In the genomic region with DNA sequence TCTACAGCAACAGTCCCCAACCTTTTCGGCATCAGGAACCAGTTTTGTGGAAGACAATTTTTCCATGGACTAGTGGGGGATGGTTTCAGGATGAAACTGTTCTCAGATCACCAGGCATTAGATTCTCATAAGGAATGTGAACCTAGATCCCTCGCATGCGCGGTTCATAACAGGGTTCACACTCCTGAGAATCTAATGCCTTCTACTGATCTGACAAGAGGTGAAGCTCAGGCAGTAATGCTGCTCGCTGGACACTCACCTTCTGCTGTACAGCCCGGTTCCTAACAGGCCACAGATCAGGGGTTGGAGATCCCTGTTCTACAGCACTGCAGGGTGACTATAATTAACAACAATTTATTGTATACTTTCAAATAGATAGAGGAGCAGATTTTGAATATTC, we compare ENCODE assay signal across 29 cellular contexts. TPM values are rescaled to one million over a fixed set of nuclear protein-coding genes. Genes with fewer than 3 reads are reported as not detected.
A peak's percentile ranks its signal among the peaks of the same experiment; 100 is the strongest.
DNase-seq lines count a peak whose midpoint lies in the region; ATAC-seq, FAIRE-seq and TF ChIP-seq lines count a peak whose summit lies in the region.
"Had no signal": no experiment of that assay in that cellular context is flagged by ENCODE, and none has a peak within 500 bp of the region (broad histone marks: within the 10 kb centered on the region; RNA-seq: fewer than 3 reads in every experiment).

No MANE protein-coding gene starts in this region.

- H2AFZ ChIP-seq in HepG2 (ENCODE audit: low read length) (no peak overlapping the region), OCI-LY3 (ENCODE audit: low read depth, low read length) (no peak overlapping the region), K562 (ENCODE audit: low read depth, low read length) (no peak overlapping the region)

- H3K4me2 ChIP-seq in HepG2 (ENCODE audit: low read depth, low read length) (no peak overlapping the region), OCI-LY3 (ENCODE audit: low read length) (peak overlapping the region; percentile 33), K562 (ENCODE audit: insufficient read depth, low read length) (no peak overlapping the region)
- H3K4me2 ChIP-seq: A549 had no signal

- peaks cover 85% of the 10 kb centered on the region for H3K79me2 ChIP-seq in HepG2 (ENCODE audit: insufficient read depth, low read length)
- H3K79me2 ChIP-seq in OCI-LY3 (ENCODE audit: low read length): peaks cover 91% of the 10 kb centered on the region
- H3K79me2 ChIP-seq in K562 (ENCODE audit: control insufficient read depth, insufficient read depth, low read length): peaks cover 82% of the 10 kb centered on the region

- H3K9me3 Mint-ChIP-seq in stimulated activated effector memory CD8-positive, alpha-beta T cell treated with anti-CD3 and anti-CD28 coated beads, Interleukin-12 subunit alpha, Interleukin-12 subunit beta, amount 100 ng/mL, for 72 hours: no peaks in the 10 kb centered on the region
- H3K9me3 Mint-ChIP-seq: CD14-positive monocyte had no signal

- CTCF ChIA-PET in HepG2 (lab: Yijun Ruan, JAX; ENCODE audit: low intra/inter-chr PET ratio, low total read pairs): no interaction called here
- CTCF ChIA-PET in K562 (lab: Yijun Ruan, JAX; ENCODE audit: low intra/inter-chr PET ratio): no interaction called here

- H3K9ac ChIP-seq in HepG2 (ENCODE audit: insufficient read depth, low read depth, low read length) (no peak overlapping the region), OCI-LY3 (ENCODE audit: low read length) (no peak overlapping the region), K562 (ENCODE audit: insufficient read depth in 1 of 2, low read depth in 2 of 2, low read length in 2 of 2) (no peak overlapping the region)

- H3K27ac ChIP-seq in right lobe of liver: no peak overlapping the region
- H3K27ac ChIP-seq in HepG2 (ENCODE audit: extremely low read length, insufficient read depth, low read length): no peak overlapping the region
- no peak overlapping the region for H3K27ac ChIP-seq in OCI-LY3 (ENCODE audit: low read length)
- H3K27ac ChIP-seq in K562 (ENCODE audit: extremely low read depth, low read depth, low read length): no peak overlapping the region
- H3K27ac ChIP-seq: A549, SJCRH30 had no signal

- peaks cover 0 to 23% (median 5%) of the 10 kb centered on the region in 4 donors for H3K4me1 ChIP-seq in right lobe of liver
- H3K4me1 ChIP-seq in HepG2 (ENCODE audit: insufficient read depth, low read length): peaks cover 15% of the 10 kb centered on the region
- peaks cover 83% of the 10 kb centered on the region for H3K4me1 ChIP-seq in OCI-LY3 (ENCODE audit: low read length)
- H3K4me1 ChIP-seq in K562 (replicated peaks in 1 of 2; ENCODE audit: control insufficient read depth in 2 of 2, insufficient read depth in 2 of 2, low read length in 2 of 2): peaks cover 3 to 7% of the 10 kb centered on the region in 2 experiments; a peak in 3 of 5 replicates

- FAIRE-seq in HepG2 (lab: Jason Lieb, UNC): no peak
- FAIRE-seq in K562 (lab: Jason Lieb, UNC): peak; percentile 29
- FAIRE-seq: A549, D721Med, RCC 7860 had no signal

- H3K4me3 ChIP-seq in right lobe of liver (no peak overlapping the region), HepG2 (replicated peaks in 1 of 3; ENCODE audit: insufficient read depth in 1 of 3, low read depth in 2 of 3, low read length in 3 of 3) (no peak overlapping the region), OCI-LY3 (ENCODE audit: low read length) (no peak overlapping the region), K562 (no peak overlapping the region)
- H3K4me3 ChIP-seq: A549, SJCRH30 had no signal

- TF ChIP-seq CTCF in right lobe of liver (IDR thresholded peaks at IDR 0.05) (no peak), HepG2 (CRISPR knock-in tag; IDR thresholded peaks at IDR 0.05) (no peak), OCI-LY3 (IDR thresholded peaks at IDR 0.05; ENCODE audit: low read depth, low read length) (no peak), K562 (IDR thresholded peaks at IDR 0.05 in 2 of 3, conservative IDR thresholded peaks at IDR 0.05 in 1 of 3; ENCODE audit: insufficient read depth in 2 of 3, low read depth in 1 of 3, low read length in 3 of 3) (no peak)

- BruUV-seq in HepG2 (replicated peaks; lab: Mats Ljungman, UMichigan): no TSS peak
- BruUV-seq in K562 (replicated peaks; lab: Mats Ljungman, UMichigan): no TSS peak

- H3K36me3 Mint-ChIP-seq in stimulated activated effector memory CD8-positive, alpha-beta T cell treated with anti-CD3 and anti-CD28 coated beads, Interleukin-12 subunit alpha, Interleukin-12 subunit beta, amount 100 ng/mL, for 72 hours: peaks cover 24% of the 10 kb centered on the region
- H3K36me3 Mint-ChIP-seq: IgD-negative memory B cell had no signal

- H3K36me3 ChIP-seq in right lobe of liver: no peaks in the 10 kb centered on the region
- no peaks in the 10 kb centered on the region for H3K36me3 ChIP-seq in HepG2 (replicated peaks in 1 of 2; ENCODE audit: control insufficient read depth in 1 of 2, insufficient read depth in 2 of 2, low read length in 2 of 2)
- peaks cover 12% of the 10 kb centered on the region for H3K36me3 ChIP-seq in OCI-LY3 (replicated peaks; ENCODE audit: low read depth, low read length)
- H3K36me3 ChIP-seq in K562 (ENCODE audit: control insufficient read depth, insufficient read depth, low read length): no peaks in the 10 kb centered on the region
- H3K36me3 ChIP-seq: SJCRH30 had no signal

- no peak for DNase-seq in right lobe of liver
- DNase-seq in HepG2 (ENCODE audit: low spot score): no peak
- DNase-seq in K562 (ENCODE audit: extremely low read depth in 1 of 4, low spot score in 3 of 4): no peak
- DNase-seq in stimulated activated effector memory CD8-positive, alpha-beta T cell treated with anti-CD3 and anti-CD28 coated beads, Interleukin-12 subunit alpha, Interleukin-12 subunit beta, amount 100 ng/mL, for 72 hours (ENCODE audit: low spot score in 2 of 2): no peak
- no peak for DNase-seq in cortex of kidney (lab: John Stamatoyannopoulos, UW)
- DNase-seq: DMS53; EL; GF-D8; GOT3; Karpas-422; MV-4-11; NCI-H1105 treated with DMSO at 0.1 percent for 48 hours; NCI-H1694; NCI-H2081; NCI-H2171; NCI-H345; NCI-H524; NCI-H774; NK-92 treated with Interleukin-12 subunit alpha and Interleukin-12 subunit beta, amount 100 ng/mL, for 24 hours; SJCRH30 had no signal

- no peak for TF ChIP-seq POLR2A in right lobe of liver (IDR thresholded peaks at IDR 0.05)
- no peak for TF ChIP-seq POLR2A in HepG2 (IDR thresholded peaks at IDR 0.05; ENCODE audit: insufficient read depth in 1 of 2, low read depth in 2 of 2, low read length in 2 of 2)
- TF ChIP-seq POLR2A in K562 (conservative IDR thresholded peaks at IDR 0.05): no peak

- TF ChIP-seq EP300 in HepG2 (IDR thresholded peaks at IDR 0.05; ENCODE audit: low read depth in 2 of 2, low read length in 2 of 2): no peak
- TF ChIP-seq EP300 in HepG2 (CRISPR knock-in tag; IDR thresholded peaks at IDR 0.05; ENCODE audit: borderline replicate concordance): no peak
- TF ChIP-seq EP300 in K562 (IDR thresholded peaks at IDR 0.05; ENCODE audit: low read length): no peak

- H3K27me3 ChIP-seq in right lobe of liver (no peaks in the 10 kb centered on the region), HepG2 (ENCODE audit: control insufficient read depth in 1 of 2, insufficient read depth in 2 of 2, low read length in 2 of 2) (no peaks in the 10 kb centered on the region), OCI-LY3 (ENCODE audit: low read depth, low read length) (no peaks in the 10 kb centered on the region), K562 (ENCODE audit: control insufficient read depth in 2 of 2, insufficient read depth in 2 of 2, low read length in 2 of 2) (no peaks in the 10 kb centered on the region)
- H3K27me3 ChIP-seq: SJCRH30 had no signal

- ATAC-seq in right lobe of liver (peak; percentile 25 to 53 (median 32)), HepG2 (no peak), K562 (peak; percentile 19; the same call in 1 of the 3 replicates), GM21825 (IDR thresholded peaks at IDR 0.05; ENCODE audit: unreplicated experiment) (no peak)
- no peak for ATAC-seq in stimulated activated effector memory CD8-positive, alpha-beta T cell treated with anti-CD3 and anti-CD28 coated beads, Interleukin-12 subunit alpha, Interleukin-12 subunit beta, amount 100 ng/mL, for 72 hours
- ATAC-seq: A549, HCT116 had no signal

- no peak overlapping the region for H3K4me3 Mint-ChIP-seq in stimulated activated effector memory CD8-positive, alpha-beta T cell treated with anti-CD3 and anti-CD28 coated beads, Interleukin-12 subunit alpha, Interleukin-12 subunit beta, amount 100 ng/mL, for 72 hours
- H3K4me3 Mint-ChIP-seq: CD14-positive monocyte had no signal

- intact Hi-C loops in right lobe of liver (cut with DNase I) (no loop called here), HepG2 (cut with micrococcal nuclease; ENCODE audit: unreplicated experiment) (no loop called here), K562 (cut with micrococcal nuclease) (no loop called here)

- in situ Hi-C loops in HepG2 (cut with HindIII; ENCODE audit: extremely low pct_ligation_motif_present, low pct_unique_long_range_greater_than_20kb) (no loop called here), K562 (cut with MboI) (no loop called here)

- POLR2A ChIA-PET in HepG2 (lab: Yijun Ruan, JAX): no interaction called here
- POLR2A ChIA-PET in K562 (lab: Yijun Ruan, JAX): interaction anchor here (0.8 kb wide), 1 partner anchor 198 kb away, joined by 4 read pairs; no protein-coding TSS in a partner anchor

- 89% methylated on average over 6 of the region's 6 CpGs for WGBS in right lobe of liver (ENCODE audit: insufficient coverage, low coverage, low lambda C conversion rate, missing lambda C conversion rate)
- WGBS in HepG2 (ENCODE audit: low lambda C conversion rate): 88% methylated on average over 6 of the region's 6 CpGs
- WGBS in K562 (ENCODE audit: insufficient coverage, low coverage, missing lambda C conversion rate): 73% methylated on average over 6 of the region's 6 CpGs

- H3K9me3 ChIP-seq in right lobe of liver (no peaks in the 10 kb centered on the region), HepG2 (ENCODE audit: low read length) (no peaks in the 10 kb centered on the region), OCI-LY3 (ENCODE audit: insufficient read depth, low read length) (no peaks in the 10 kb centered on the region), K562 (replicated peaks; ENCODE audit: control insufficient read depth, insufficient read depth, low read depth, low read length) (no peaks in the 10 kb centered on the region)
- H3K9me3 ChIP-seq: A549, SJCRH30 had no signal

- no peak for TF ChIP-seq RAD21 in HepG2 (CRISPR knock-in tag; IDR thresholded peaks at IDR 0.05)
- no peak for TF ChIP-seq RAD21 in K562 (CRISPR knock-in tag; conservative IDR thresholded peaks at IDR 0.05 in 1 of 2, IDR thresholded peaks at IDR 0.05 in 1 of 2)

- peaks cover 63% of the 10 kb centered on the region for H3K4me1 Mint-ChIP-seq in stimulated activated effector memory CD8-positive, alpha-beta T cell treated with anti-CD3 and anti-CD28 coated beads, Interleukin-12 subunit alpha, Interleukin-12 subunit beta, amount 100 ng/mL, for 72 hours

- no peaks in the 10 kb centered on the region for H3K9me1 ChIP-seq in K562 (ENCODE audit: control insufficient read depth, insufficient read depth, low read length)

- no peak overlapping the region for H3K27ac Mint-ChIP-seq in stimulated activated effector memory CD8-positive, alpha-beta T cell treated with anti-CD3 and anti-CD28 coated beads, Interleukin-12 subunit alpha, Interleukin-12 subunit beta, amount 100 ng/mL, for 72 hours
- H3K27ac Mint-ChIP-seq: B cell, CD14-positive monocyte, IgD-negative memory B cell had no signal

- 0 out of 2 replicates have a peak, but pooled peaks cover 5% of the 10 kb centered on the region for H4K20me1 ChIP-seq in HepG2 (ENCODE audit: insufficient read depth, low read length)
- peaks cover 69% of the 10 kb centered on the region for H4K20me1 ChIP-seq in OCI-LY3 (ENCODE audit: insufficient read depth, low read length)
- H4K20me1 ChIP-seq in K562 (replicated peaks; ENCODE audit: control insufficient read depth, insufficient read depth, low read length): peaks cover 6% of the 10 kb centered on the region; the same call in 1 of the 2 replicates

RNA-seq across cellular contexts. Expression of a gene that starts 21.9 kb away (rescaled TPM):
- total RNA-seq in right lobe of liver (10 to 100 TPM; 11.5 to 25.4 (median 14.6) TPM), HepG2 (2016; rRNA removed; fragmentation: Illumina TruSeq; extraction: Trizol) (19.5 and 30.3 TPM in 2 replicates), K562 (2014; rRNA removed) (7.8 and 8.9 TPM in 2 replicates), K562 (2014; rRNA removed; fragmentation: Illumina TruSeq; extraction: Trizol) (17.2 and 18.1 TPM in 2 replicates), K562 (2015; rRNA removed; fragmentation: Illumina TruSeq; extraction: Trizol) (11.1 and 13.3 TPM in 2 replicates), K562 (2021) (12.7 and 13.1 TPM in 2 replicates)
- total RNA-seq in HepG2 (2016; cell fraction: cytosol; rRNA removed; fragmentation: Illumina TruSeq; extraction: Trizol; ENCODE audit: low read depth): 32.9 and 33.8 TPM in 2 replicates
- 19.4 and 26.7 TPM in 2 replicates for total RNA-seq in HepG2 (2016; cell fraction: insoluble cytoplasmic fraction; rRNA removed; fragmentation: Illumina TruSeq; extraction: Trizol)
- 34.7 and 39.3 TPM in 2 replicates for total RNA-seq in HepG2 (2016; cell fraction: membrane; rRNA removed; fragmentation: Illumina TruSeq; extraction: Trizol)
- total RNA-seq in HepG2 (2016; cell fraction: nucleus; rRNA removed; fragmentation: Illumina TruSeq; extraction: Trizol): 16.5 and 17.7 TPM in 2 replicates
- polyA plus RNA-seq in HepG2 (2011; rRNA removed) (9.4 and 9.8 TPM in 2 replicates), K562 (2011; rRNA removed) (13.8 and 20.5 TPM in 2 replicates), K562 (2014; fragmentation: Illumina TruSeq; extraction: Trizol) (11.7 and 15.3 TPM in 2 replicates), K562 (2014; fragmentation: Nextera tagmentation; extraction: Ambion mirVana) (1 to 10 TPM; 1.8 to 5.1 TPM), K562 (2014; rRNA removed) (11.0 and 14.0 TPM in 2 replicates)
- 3.9 and 6.2 TPM in 2 replicates for polyA plus RNA-seq in HepG2 (2011; cell fraction: cytosol; rRNA removed)
- 2.7 and 3.4 TPM in 2 replicates for polyA plus RNA-seq in HepG2 (2011; cell fraction: nucleus; rRNA removed)
- 16.6 and 18.8 TPM in 2 replicates for polyA plus RNA-seq in HepG2 (2012)
- polyA plus RNA-seq in HepG2 (2016; cell fraction: cytosol; fragmentation: Illumina TruSeq; extraction: Trizol; ENCODE audit: low read depth): 36.8 and 44.5 TPM in 2 replicates
- 28.8 and 29.4 TPM in 2 replicates for polyA plus RNA-seq in HepG2 (2016; cell fraction: insoluble cytoplasmic fraction; fragmentation: Illumina TruSeq; extraction: Trizol; ENCODE audit: low read depth)
- 31.5 and 33.7 TPM in 2 replicates for polyA plus RNA-seq in HepG2 (2016; cell fraction: membrane; fragmentation: Illumina TruSeq; extraction: Trizol; ENCODE audit: low read depth)
- 15.9 and 16.9 TPM in 2 replicates for polyA plus RNA-seq in HepG2 (2016; cell fraction: nucleus; fragmentation: Illumina TruSeq; extraction: Trizol; ENCODE audit: insufficient read depth, low read depth)
- polyA minus RNA-seq in HepG2 (2011; rRNA and poly(A)+ RNA removed; ENCODE audit: low replicate concordance): 4.2 and 6.1 TPM in 2 replicates
- polyA minus RNA-seq in HepG2 (2011; cell fraction: cytosol; rRNA and poly(A)+ RNA removed): 9.5 and 11.3 TPM in 2 replicates
- 23.9 and 27.2 TPM in 2 replicates for polyA minus RNA-seq in HepG2 (2011; cell fraction: nucleus; rRNA and poly(A)+ RNA removed)
- 13.2 and 38.3 TPM in 2 replicates for total RNA-seq in K562 (2011; cell fraction: chromatin; rRNA removed; ENCODE audit: low replicate concordance)
- 9.5 and 10.5 TPM in 2 replicates for total RNA-seq in K562 (2011; cell fraction: nucleolus; rRNA removed)
- total RNA-seq in K562 (2011; cell fraction: nucleoplasm; rRNA removed): 21.6 and 39.0 TPM in 2 replicates
- polyA plus RNA-seq in K562 (2011; cell fraction: cytosol; rRNA removed): 2.3 and 4.2 TPM in 2 replicates
- 7.5 and 8.8 TPM in 2 replicates for polyA plus RNA-seq in K562 (2011; cell fraction: nucleus; rRNA removed)
- 12.3 and 14.4 TPM in 2 replicates for polyA plus RNA-seq in K562 (2012)
- 18.9 and 19.8 TPM in 2 replicates for polyA minus RNA-seq in K562 (2011; rRNA and poly(A)+ RNA removed)
- polyA minus RNA-seq in K562 (2011; cell fraction: cytosol; rRNA and poly(A)+ RNA removed): 4.2 and 6.3 TPM in 2 replicates
- 11.3 and 17.3 TPM in 2 replicates for polyA minus RNA-seq in K562 (2011; cell fraction: nucleus; rRNA and poly(A)+ RNA removed)

Comparison
In these comparisons a context has a peak if more than half of its experiments do, and no peak if none do; other contexts are left out.
1. ATAC-seq: peak in right lobe of liver (4 of 4) and K562 (single experiment); none in HepG2 (single experiment), GM21825 (single experiment) and stimulated activated effector memory CD8-positive, alpha-beta T cell treated with anti-CD3 and anti-CD28 coated beads, Interleukin-12 subunit alpha, Interleukin-12 subunit beta, amount 100 ng/mL, for 72 hours (single experiment).